In genomic region chr22:38756631-38757463, GRCh38 we compare ENCODE assay signal across 8 cellular contexts. TPM values are rescaled to one million over a fixed set of nuclear protein-coding genes. Genes with fewer than 3 reads are reported as not detected.
DNase-seq lines count a peak whose midpoint lies in the region; ATAC-seq and TF ChIP-seq lines count a peak whose summit lies in the region.

No MANE protein-coding gene starts in this region.

- H4K20me1 ChIP-seq in Loucy (ENCODE audit: insufficient read depth, low read length, poor library complexity, severe bottlenecking), result peaks cover 22% of the 10 kb centered on the region

- H3K36me3 ChIP-seq in Loucy (ENCODE audit: insufficient read depth, low read length), result no peaks in the 10 kb centered on the region; the same call in 1 of the 2 replicates

- H3K4me1 Mint-ChIP-seq in Calu3 (ENCODE audit: low read depth, unreplicated experiment), result peaks cover 22% of the 10 kb centered on the region

- no peaks in the 10 kb centered on the region for H3F3A ChIP-seq in Loucy (ENCODE audit: low read depth)

- no peaks in the 10 kb centered on the region for H3K27me3 Mint-ChIP-seq in Calu3 (ENCODE audit: unreplicated experiment)

- H3K36me3 Mint-ChIP-seq in Calu3 (ENCODE audit: insufficient read depth, unreplicated experiment), result peaks cover 40% of the 10 kb centered on the region

- BruUV-seq in Calu3 (replicated peaks; lab: Mats Ljungman, UMichigan), result TSS peak; percentile 66

- H3K4me2 ChIP-seq in Loucy (ENCODE audit: low read depth, low read length, poor library complexity, severe bottlenecking), result peak overlapping the region; percentile 86

- H3K27ac ChIP-seq in angular gyrus (ENCODE audit: low read depth, low read length), result peak overlapping the region; percentile 83

- H3K79me2 ChIP-seq in Loucy (ENCODE audit: insufficient read depth, low read length), result peaks cover 61% of the 10 kb centered on the region

- peak overlapping the region; percentile 96 for H3K9ac ChIP-seq in Loucy (ENCODE audit: low read depth, low read length, poor library complexity, severe bottlenecking)

- intact Hi-C loops in Calu3 (cut with micrococcal nuclease; ENCODE audit: unreplicated experiment), result no loop called here

- H3K9me2 ChIP-seq in Loucy (replicated peaks; ENCODE audit: low read depth, low read length), result no peaks in the 10 kb centered on the region

- H3K9me3 ChIP-seq in Loucy (ENCODE audit: insufficient read depth, low read depth, low read length), result no peaks in the 10 kb centered on the region
- H3K9me3 ChIP-seq in mononuclear cell (ENCODE audit: low read depth, low read length), result no peaks in the 10 kb centered on the region

- TF ChIP-seq CTCF in Calu3 (IDR thresholded peaks at IDR 0.05; ENCODE audit: unreplicated experiment), result no peak
- no peak for TF ChIP-seq CTCF in Loucy (conservative IDR thresholded peaks at IDR 0.05; ENCODE audit: low read length)

- CTCF ChIA-PET in Calu3 (lab: Charles Lee), result no interaction called here

- H2AFZ ChIP-seq in Loucy (ENCODE audit: low read length), result peak overlapping the region; percentile 76

- H3K9me3 Mint-ChIP-seq in Calu3 (ENCODE audit: low read depth, unreplicated experiment), result no peaks in the 10 kb centered on the region

- peak overlapping the region; percentile 95 for H3K4me3 ChIP-seq in Loucy (ENCODE audit: low read length, poor library complexity, severe bottlenecking)
- peak overlapping the region; percentile 93 for H3K4me3 ChIP-seq in mononuclear cell (ENCODE audit: low read length)

- ATAC-seq in HG03196 (IDR thresholded peaks at IDR 0.05; ENCODE audit: unreplicated experiment), result no peak

- H3K4me1 ChIP-seq in Loucy (ENCODE audit: insufficient read depth, low read length, poor library complexity, severe bottlenecking) (peaks cover 50% of the 10 kb centered on the region), mononuclear cell (ENCODE audit: insufficient read depth, low read length) (peaks cover 63% of the 10 kb centered on the region)

- no peak for DNase-seq in Calu3
- DNase-seq in NCI-H524 (lab: John Stamatoyannopoulos, UW), result no peak
- DNase-seq in AG20443 (ENCODE audit: low spot score), result no peak
- DNase-seq in putamen (ENCODE audit: low spot score), result no peak

- H3K27ac Mint-ChIP-seq in Calu3 (ENCODE audit: unreplicated experiment), result peak overlapping the region; percentile 46

- H3K27me3 ChIP-seq in Loucy (ENCODE audit: insufficient read depth, low read length, poor library complexity, severe bottlenecking) (no peaks in the 10 kb centered on the region), mononuclear cell (ENCODE audit: insufficient read depth, low read length) (no peaks in the 10 kb centered on the region)

- peak overlapping the region; percentile 76 for H3K4me3 Mint-ChIP-seq in Calu3 (ENCODE audit: low read depth, unreplicated experiment)

RNA-seq across cellular contexts. Expression of gene SUN2, which starts 1.0 kb away (rescaled TPM):
- total RNA-seq in Calu3 (2022), result 50.7 and 66.3 TPM in 2 replicates
- 190 TPM for total RNA-seq in mononuclear cell

RNA-seq across cellular contexts. Expression of gene DNAL4, which starts 37.1 kb away (rescaled TPM):
- 14.7 and 15.6 TPM in 2 replicates for total RNA-seq in Calu3 (2022)
- total RNA-seq in mononuclear cell, result 3.0 TPM

RNA-seq across cellular contexts. Expression of gene GTPBP1, which starts 51.1 kb away (rescaled TPM):
- total RNA-seq in Calu3 (2022) (79.1 and 91.4 TPM in 2 replicates), mononuclear cell (116 TPM)

RNA-seq across cellular contexts. Expression of gene JOSD1, which starts 56.1 kb away (rescaled TPM):
- total RNA-seq in Calu3 (2022) (58.5 and 70.0 TPM in 2 replicates), mononuclear cell (187 TPM)
